12 cellular contexts compared by ENCODE assay signal in genomic region chr13:109874921-109875454, GRCh38.
DNase-seq lines count a peak whose midpoint lies in the region; ATAC-seq and TF ChIP-seq lines count a peak whose summit lies in the region.
"Had no signal": no experiment of that assay in that cellular context is flagged by ENCODE, and none has a peak within 500 bp of the region (broad histone marks: within the 10 kb centered on the region; RNA-seq: fewer than 3 reads in every experiment).

No MANE protein-coding gene starts in this region.

- no peak overlapping the region for H3K4me3 Mint-ChIP-seq in HFFc6
- no peak overlapping the region for H3K4me3 Mint-ChIP-seq in chondrocyte (ENCODE audit: unreplicated experiment)
- H3K4me3 Mint-ChIP-seq: activated naive CD8-positive, alpha-beta T cell; CD8-positive, alpha-beta memory T cell; stimulated activated effector memory CD8-positive, alpha-beta T cell treated with anti-CD3 and anti-CD28 coated beads, Interleukin-12 subunit alpha, Interleukin-12 subunit beta, amount 100 ng/mL, for 72 hours had no signal

- DNase-seq in HFFc6 (peak; percentile 32), chondrocyte (ENCODE audit: low spot score) (no peak), right lobe of liver (no peak), Peyer's patch (no peak), GM10266 (ENCODE audit: extremely low spot score) (no peak), spleen (no peak)
- DNase-seq: CD8-positive, alpha-beta memory T cell; NCI-H2171 had no signal

- H3K4me3 ChIP-seq in ACC112 (ENCODE audit: low read depth, low read length) (no peak overlapping the region), right lobe of liver (no peak overlapping the region), Peyer's patch (no peak overlapping the region), spleen (no peak overlapping the region)

- H3K36me3 Mint-ChIP-seq in HFFc6 (ENCODE audit: low read depth) (no peaks in the 10 kb centered on the region), chondrocyte (ENCODE audit: low read depth) (no peaks in the 10 kb centered on the region)
- H3K36me3 Mint-ChIP-seq: activated naive CD8-positive, alpha-beta T cell; CD8-positive, alpha-beta memory T cell; stimulated activated effector memory CD8-positive, alpha-beta T cell treated with anti-CD3 and anti-CD28 coated beads, Interleukin-12 subunit alpha, Interleukin-12 subunit beta, amount 100 ng/mL, for 72 hours had no signal

- H3K36me3 ChIP-seq in ACC112 (ENCODE audit: insufficient read depth, low read length) (no peaks in the 10 kb centered on the region), right lobe of liver (no peaks in the 10 kb centered on the region), Peyer's patch (no peaks in the 10 kb centered on the region), spleen (no peaks in the 10 kb centered on the region)

- H3K9me3 Mint-ChIP-seq in HFFc6 (no peaks in the 10 kb centered on the region), chondrocyte (ENCODE audit: low read depth) (no peaks in the 10 kb centered on the region)
- H3K9me3 Mint-ChIP-seq: stimulated activated effector memory CD8-positive, alpha-beta T cell treated with anti-CD3 and anti-CD28 coated beads, Interleukin-12 subunit alpha, Interleukin-12 subunit beta, amount 100 ng/mL, for 72 hours had no signal

- H3K79me2 ChIP-seq in ACC112 (ENCODE audit: control insufficient read depth, insufficient read depth, low read length, unreplicated experiment): no peaks in the 10 kb centered on the region

- peak overlapping the region; percentile 42 for H3K27ac ChIP-seq in ACC112 (ENCODE audit: low read depth, low read length)
- no peak overlapping the region for H3K27ac ChIP-seq in right lobe of liver
- H3K27ac ChIP-seq in Peyer's patch: no peak overlapping the region
- peak overlapping the region in 2 of 8 donors; percentile 13 to 40 for H3K27ac ChIP-seq in spleen

- H3K27me3 Mint-ChIP-seq in HFFc6 (ENCODE audit: insufficient read depth) (no peaks in the 10 kb centered on the region; the same call in 1 of the 2 replicates), chondrocyte (ENCODE audit: low read depth) (no peaks in the 10 kb centered on the region)

- peak overlapping the region; percentile 44 for H2AFZ ChIP-seq in ACC112 (ENCODE audit: low read length, unreplicated experiment)

- 35% methylated on average over 4 of the region's 4 CpGs for WGBS in right lobe of liver (ENCODE audit: insufficient coverage, low coverage, low lambda C conversion rate, missing lambda C conversion rate)
- WGBS in spleen, 5 donors: 42 to 66% (median 50%) methylated on average over 4 of the region's 4 CpGs

- peaks cover 27% of the 10 kb centered on the region for H3K4me1 ChIP-seq in ACC112 (ENCODE audit: control insufficient read depth, insufficient read depth, low read length, unreplicated experiment)
- peaks cover 0 to 8% (median 0%) of the 10 kb centered on the region in 4 donors for H3K4me1 ChIP-seq in right lobe of liver
- H3K4me1 ChIP-seq in Peyer's patch: no peaks in the 10 kb centered on the region
- H3K4me1 ChIP-seq in spleen: peaks cover 0 to 7% (median under 1%) of the 10 kb centered on the region in 6 donors

- TF ChIP-seq CTCF in HFFc6 (IDR thresholded peaks at IDR 0.05) (no peak), chondrocyte (IDR thresholded peaks at IDR 0.05) (no peak), right lobe of liver (IDR thresholded peaks at IDR 0.05) (no peak), Peyer's patch (IDR thresholded peaks at IDR 0.05) (no peak), GM10266 (IDR thresholded peaks at IDR 0.05; ENCODE audit: control insufficient read depth, insufficient read depth, low read depth, missing control alignments) (no peak), spleen (IDR thresholded peaks at IDR 0.05 in 8 of 11, conservative IDR thresholded peaks at IDR 0.05 in 3 of 11) (no peak)

- TF ChIP-seq POLR2A in right lobe of liver (IDR thresholded peaks at IDR 0.05): no peak
- TF ChIP-seq POLR2A in Peyer's patch (IDR thresholded peaks at IDR 0.05): no peak
- no peak for TF ChIP-seq POLR2A in spleen (IDR thresholded peaks at IDR 0.05)

- H3K27ac Mint-ChIP-seq in HFFc6 (no peak overlapping the region; the same call in 1 of the 2 replicates), chondrocyte (ENCODE audit: unreplicated experiment) (peak overlapping the region; percentile 80)
- H3K27ac Mint-ChIP-seq: activated naive CD8-positive, alpha-beta T cell; stimulated activated effector memory CD8-positive, alpha-beta T cell treated with anti-CD3 and anti-CD28 coated beads, Interleukin-12 subunit alpha, Interleukin-12 subunit beta, amount 100 ng/mL, for 72 hours had no signal

- H3K4me1 Mint-ChIP-seq in HFFc6 (ENCODE audit: low read depth): peaks cover 36% of the 10 kb centered on the region
- H3K4me1 Mint-ChIP-seq in chondrocyte (ENCODE audit: low read depth): peaks cover 23% of the 10 kb centered on the region
- H3K4me1 Mint-ChIP-seq: CD8-positive, alpha-beta memory T cell; stimulated activated effector memory CD8-positive, alpha-beta T cell treated with anti-CD3 and anti-CD28 coated beads, Interleukin-12 subunit alpha, Interleukin-12 subunit beta, amount 100 ng/mL, for 72 hours had no signal

- H3K27me3 ChIP-seq in ACC112 (ENCODE audit: insufficient read depth, low read length) (no peaks in the 10 kb centered on the region), right lobe of liver (no peaks in the 10 kb centered on the region), Peyer's patch (no peaks in the 10 kb centered on the region), spleen (replicated peaks in 1 of 7) (peaks cover 0 to 35% (median 0%) of the 10 kb centered on the region in 7 donors)

- ATAC-seq in right lobe of liver (peak; percentile 39 to 64 (median 58)), HG03442 (IDR thresholded peaks at IDR 0.05; ENCODE audit: unreplicated experiment) (no peak)
- ATAC-seq: stimulated activated effector memory CD8-positive, alpha-beta T cell treated with anti-CD3 and anti-CD28 coated beads, Interleukin-12 subunit alpha, Interleukin-12 subunit beta, amount 100 ng/mL, for 72 hours had no signal

- intact Hi-C loops in right lobe of liver (cut with DNase I) (no loop called here), spleen (cut with DNase I; ENCODE audit: low total_unique reads) (no loop called here)

- H3K9me3 ChIP-seq in right lobe of liver: no peaks in the 10 kb centered on the region
- no peaks in the 10 kb centered on the region for H3K9me3 ChIP-seq in Peyer's patch
- no peaks in the 10 kb centered on the region for H3K9me3 ChIP-seq in spleen
